ENCODE assay signal across 18 cellular contexts in genomic region chr5:57988808-57989207, GRCh38.
"Had no signal": no experiment of that assay in that cellular context is flagged by ENCODE, and none has a peak within 500 bp of the region (broad histone marks: within the 10 kb centered on the region; RNA-seq: fewer than 3 reads in every experiment).

No MANE protein-coding gene starts in this region.

- H3K27ac ChIP-seq: gastrocnemius medialis, neural progenitor cell, parathyroid adenoma, right atrium auricular region, sigmoid colon, stomach, testis, tibial artery had no signal

- H3K4me2 ChIP-seq: neural progenitor cell had no signal

- H3K36me3 ChIP-seq: gastrocnemius medialis, neural progenitor cell, right atrium auricular region, sigmoid colon, stomach, tibial artery had no signal

- H3K9ac ChIP-seq: neural progenitor cell, parathyroid adenoma had no signal

- H2AFZ ChIP-seq: neural progenitor cell, parathyroid adenoma had no signal

- DNase-seq: effector CD4-positive, alpha-beta T cell; gastrocnemius medialis; mucosa of descending colon; naive B cell; sigmoid colon; stimulated activated CD4-positive, alpha-beta T cell treated with anti-CD3 and anti-CD28 coated beads, Interleukin-2, amount 100 ng/mL, for 24 hours; stimulated activated CD4-positive, alpha-beta T cell treated with anti-CD3 and anti-CD28 coated beads, Interleukin-4, amount 100 ng/mL, for 24 hours; stimulated activated naive CD4-positive, alpha-beta T cell treated with Interleukin-2 at 50 U/mL for 16 hours; stomach; testis; tibial artery had no signal

- H3K4me3 ChIP-seq: dorsolateral prefrontal cortex, gastrocnemius medialis, lung, mucosa of descending colon, neural progenitor cell, right atrium auricular region, sigmoid colon, stomach, testis, tibial artery had no signal

- H3K79me2 ChIP-seq: parathyroid adenoma had no signal

- ATAC-seq: gastrocnemius medialis; mucosa of descending colon; natural killer cell treated with Interleukin-12 subunit alpha and Interleukin-12 subunit beta and Interleukin-15 and Interleukin-18, amount 100 ng/mL, for 72 hours; stimulated activated effector memory CD8-positive, alpha-beta T cell treated with anti-CD3 and anti-CD28 coated beads, Interleukin-12 subunit alpha, Interleukin-12 subunit beta, amount 100 ng/mL, for 72 hours had no signal

- H3K4me1 ChIP-seq: gastrocnemius medialis, neural progenitor cell, parathyroid adenoma, sigmoid colon, testis had no signal

- H3K9me3 ChIP-seq: gastrocnemius medialis, mucosa of descending colon, right atrium auricular region, sigmoid colon, stomach, testis, tibial artery had no signal

- H3K27me3 ChIP-seq: dorsolateral prefrontal cortex, gastrocnemius medialis, neural progenitor cell, right atrium auricular region, sigmoid colon, stomach, testis, tibial artery had no signal
